In the genomic region with DNA sequence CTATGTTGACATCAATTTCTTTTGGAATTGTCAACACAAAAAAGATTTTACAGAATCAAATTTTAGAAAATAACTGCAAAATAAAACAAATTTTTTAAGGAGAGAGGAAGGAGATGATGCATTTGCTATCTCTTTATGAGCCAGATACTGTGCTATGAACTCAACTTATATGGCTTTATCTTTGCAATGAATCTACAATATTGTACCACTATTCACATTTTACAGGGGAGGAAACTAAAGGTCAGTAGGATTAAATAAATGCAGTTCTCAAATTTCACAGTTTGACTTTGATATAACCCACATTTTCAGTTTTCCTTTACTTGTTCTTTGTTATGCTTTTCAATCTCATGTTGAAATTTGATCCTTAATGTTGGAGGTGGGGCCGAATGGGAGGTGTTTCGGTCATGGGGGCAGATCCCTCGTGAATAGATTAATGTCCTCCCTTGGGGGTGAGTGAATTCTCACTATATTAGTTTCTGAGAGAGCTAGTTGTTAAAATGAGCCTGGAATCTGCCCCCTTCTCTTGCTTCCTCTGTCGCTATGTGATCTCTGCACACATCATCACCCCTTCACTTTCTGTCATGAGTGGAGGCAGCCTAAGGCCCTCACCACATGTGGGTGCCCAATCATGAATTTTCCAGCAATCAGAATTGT, we compare ENCODE assay signal across 12 cellular contexts. TPM values are rescaled to one million over a fixed set of nuclear protein-coding genes. Genes with fewer than 3 reads are reported as not detected.
DNase-seq lines count a peak whose midpoint lies in the region; ATAC-seq and TF ChIP-seq lines count a peak whose summit lies in the region.
"Had no signal": no experiment of that assay in that cellular context is flagged by ENCODE, and none has a peak within 500 bp of the region (broad histone marks: within the 10 kb centered on the region; RNA-seq: fewer than 3 reads in every experiment).

No MANE protein-coding gene starts in this region.

- no peak overlapping the region for H3K56ac ChIP-seq in IMR-90 (ENCODE audit: extremely low read depth, insufficient read depth, low read length)

- H3K4me3 ChIP-seq in IMR-90 (ENCODE audit: insufficient read depth, low read depth, low read length) = no peak overlapping the region
- H3K4me3 ChIP-seq in hepatocyte = no peak overlapping the region
- H3K4me3 ChIP-seq in subcutaneous abdominal adipose tissue (ENCODE audit: low read depth in 1 of 5, low read length in 5 of 5) = no peak overlapping the region

- no peaks in the 10 kb centered on the region for H3K9me1 ChIP-seq in IMR-90 (ENCODE audit: insufficient read depth, low read length)

- H3K4me1 ChIP-seq in IMR-90 (ENCODE audit: control insufficient read depth, insufficient read depth, low read length) (peaks cover 14% of the 10 kb centered on the region), hepatocyte (ENCODE audit: insufficient read depth) (peaks cover 11% of the 10 kb centered on the region), subcutaneous abdominal adipose tissue (ENCODE audit: control insufficient read depth in 5 of 5, insufficient read depth in 5 of 5, low read length in 5 of 5) (peaks cover 0 to 65% (median 45%) of the 10 kb centered on the region in 5 donors)

- H2AK9ac ChIP-seq in IMR-90 (replicated peaks; ENCODE audit: low read depth, low read length, poor library complexity) = no peak overlapping the region

- no peaks in the 10 kb centered on the region for H3K79me1 ChIP-seq in IMR-90 (ENCODE audit: low read depth in 1 of 2, low read length in 2 of 2)

- H2BK5ac ChIP-seq in IMR-90 (ENCODE audit: low read depth, low read length, poor library complexity, severe bottlenecking) = peak overlapping the region; percentile 58

- peak overlapping the region; percentile 46; the same call in 1 of the 2 replicates for H2BK120ac ChIP-seq in IMR-90 (ENCODE audit: low read depth, low read length)

- dilution Hi-C loops in IMR-90 (cut with HindIII; ENCODE audit: low sequenced_read_pairs, unreplicated experiment) = no loop called here

- intact Hi-C loops in IMR-90 (cut with micrococcal nuclease) = no loop called here

- H2BK15ac ChIP-seq in IMR-90 (ENCODE audit: low read depth, low read length) = peak overlapping the region; percentile 80; the same call in 1 of the 3 replicates

- H3K27me3 ChIP-seq in IMR-90 (ENCODE audit: control insufficient read depth, insufficient read depth, low read length) (no peaks in the 10 kb centered on the region), hepatocyte (no peaks in the 10 kb centered on the region), subcutaneous abdominal adipose tissue (ENCODE audit: control insufficient read depth in 5 of 5, insufficient read depth in 4 of 5, low read length in 5 of 5) (no peaks in the 10 kb centered on the region)

- TF ChIP-seq CTCF in IMR-90 (conservative IDR thresholded peaks at IDR 0.05; ENCODE audit: low read depth, low read length) (no peak), hepatocyte (IDR thresholded peaks at IDR 0.05; ENCODE audit: poor library complexity) (no peak)

- no peaks in the 10 kb centered on the region for H3K9me2 ChIP-seq in hepatocyte (replicated peaks; ENCODE audit: insufficient read depth)

- H3K27me3 Mint-ChIP-seq in activated naive CD8-positive, alpha-beta T cell treated with anti-CD3 and anti-CD28 coated beads, Interleukin-2, amount 50 U/mL, for 24 hours = no peaks in the 10 kb centered on the region

- H3K36me3 ChIP-seq in IMR-90 (ENCODE audit: control insufficient read depth, insufficient read depth, low read length) (no peaks in the 10 kb centered on the region), hepatocyte (replicated peaks; ENCODE audit: insufficient read depth, low read depth) (no peaks in the 10 kb centered on the region), subcutaneous abdominal adipose tissue (ENCODE audit: control insufficient read depth in 5 of 5, insufficient read depth in 5 of 5, low read length in 5 of 5) (no peaks in the 10 kb centered on the region)

- H4K8ac ChIP-seq in IMR-90 (ENCODE audit: low read depth in 2 of 2, low read length in 2 of 2) = peak overlapping the region in 1 of 2 experiments; percentile 63

- H3K9ac ChIP-seq in IMR-90 (ENCODE audit: low read depth, low read length) = no peak overlapping the region
- H3K9ac ChIP-seq in subcutaneous abdominal adipose tissue (ENCODE audit: low read length in 5 of 5) = peak overlapping the region in 1 of 5 donors; percentile 47

- H3K4ac ChIP-seq in IMR-90 (ENCODE audit: low read depth, low read length) = no peak overlapping the region

- TF ChIP-seq POLR2A in IMR-90 (IDR thresholded peaks at IDR 0.05; ENCODE audit: low read depth, low read length) = no peak

- peaks cover 3% of the 10 kb centered on the region for H3K36me3 Mint-ChIP-seq in activated naive CD8-positive, alpha-beta T cell treated with anti-CD3 and anti-CD28 coated beads, Interleukin-2, amount 50 U/mL, for 24 hours (ENCODE audit: low read depth)

- no peak overlapping the region for H3K4me3 Mint-ChIP-seq in activated naive CD8-positive, alpha-beta T cell treated with anti-CD3 and anti-CD28 coated beads, Interleukin-2, amount 50 U/mL, for 24 hours
- H3K4me3 Mint-ChIP-seq: endodermal cell had no signal

- CTCF ChIA-PET in IMR-90 (lab: Yijun Ruan, JAX) = no interaction called here

- H3K9me3 Mint-ChIP-seq in activated naive CD8-positive, alpha-beta T cell treated with anti-CD3 and anti-CD28 coated beads, Interleukin-2, amount 50 U/mL, for 24 hours = peaks cover 8% of the 10 kb centered on the region
- H3K9me3 Mint-ChIP-seq: endodermal cell had no signal

- no peaks in the 10 kb centered on the region for H3K79me2 ChIP-seq in hepatocyte

- 0 out of 2 replicates have a peak overlapping the region, but pooled peaks have one; percentile 40 for H2AK5ac ChIP-seq in IMR-90 (ENCODE audit: low read depth, low read length)

- H3K27ac ChIP-seq in IMR-90 (ENCODE audit: insufficient read depth, low read length) (peak overlapping the region; percentile 65; the same call in 1 of the 2 replicates), hepatocyte (peak overlapping the region; percentile 61), subcutaneous abdominal adipose tissue (ENCODE audit: low read depth, low read length) (peak overlapping the region; percentile 88)

- H4K5ac ChIP-seq in IMR-90 (ENCODE audit: low read depth, low read length) = peak overlapping the region; percentile 81

- ATAC-seq in IMR-90 (ENCODE audit: low read depth) (no peak), GM19035 (IDR thresholded peaks at IDR 0.05; ENCODE audit: unreplicated experiment) (no peak)
- no peak for ATAC-seq in activated naive CD8-positive, alpha-beta T cell treated with anti-CD3 and anti-CD28 coated beads, Interleukin-2, amount 50 U/mL, for 24 hours

- DNase-seq in IMR-90 = peak; percentile 7
- no peak for DNase-seq in activated naive CD8-positive, alpha-beta T cell treated with anti-CD3 and anti-CD28 coated beads, Interleukin-2, amount 50 U/mL, for 24 hours
- no peak for DNase-seq in hepatocyte (ENCODE audit: low spot score)
- no peak for DNase-seq in activated naive CD4-positive, alpha-beta T cell (lab: John Stamatoyannopoulos, UW)
- DNase-seq in kidney tubule cell (ENCODE audit: low spot score) = no peak
- DNase-seq: amniotic stem cell, COR-L47, endodermal cell, NCI-H69, SHP77 had no signal

- no peak overlapping the region for H3K23ac ChIP-seq in IMR-90 (ENCODE audit: low read depth, low read length)

- H3K9me3 ChIP-seq in IMR-90 (ENCODE audit: control insufficient read depth, insufficient read depth, low read length) (no peaks in the 10 kb centered on the region), hepatocyte (ENCODE audit: low read depth) (no peaks in the 10 kb centered on the region), subcutaneous abdominal adipose tissue (ENCODE audit: control insufficient read depth in 5 of 5, low read length in 5 of 5) (no peaks in the 10 kb centered on the region)

- TF ChIP-seq RAD21 in IMR-90 (IDR thresholded peaks at IDR 0.05; ENCODE audit: low read length) = no peak

- BruUV-seq in IMR-90 (replicated peaks; lab: Mats Ljungman, UMichigan) = no TSS peak

- H3K18ac ChIP-seq in IMR-90 (ENCODE audit: low read depth, low read length) = peak overlapping the region; percentile 84

- no peaks in the 10 kb centered on the region for H4K20me1 ChIP-seq in IMR-90 (ENCODE audit: insufficient read depth, low read length)
- H4K20me1 ChIP-seq in hepatocyte (ENCODE audit: insufficient read depth, poor library complexity, severe bottlenecking) = no peaks in the 10 kb centered on the region

- peak overlapping the region; percentile 22; the same call in 1 of the 2 replicates for H2BK20ac ChIP-seq in IMR-90 (ENCODE audit: low read depth, low read length)

- H2AFZ ChIP-seq in IMR-90 (replicated peaks; ENCODE audit: low read length, poor library complexity) = peak overlapping the region; percentile 24
- H2AFZ ChIP-seq in hepatocyte = no peak overlapping the region

- H3K4me1 Mint-ChIP-seq in activated naive CD8-positive, alpha-beta T cell treated with anti-CD3 and anti-CD28 coated beads, Interleukin-2, amount 50 U/mL, for 24 hours = peaks cover 41% of the 10 kb centered on the region

- WGBS in IMR-90 (ENCODE audit: extremely low coverage in 2 of 2, insufficient read length in 1 of 2), 2 experiments = no CpG with 5 or more reads among the region's 4 CpGs
- 76% methylated on average over 4 of the region's 4 CpGs for WGBS in hepatocyte (ENCODE audit: low lambda C conversion rate, missing lambda C conversion rate)

- H3K27ac Mint-ChIP-seq in activated naive CD8-positive, alpha-beta T cell treated with anti-CD3 and anti-CD28 coated beads, Interleukin-2, amount 50 U/mL, for 24 hours = peak overlapping the region; percentile 23
- H3K27ac Mint-ChIP-seq: endodermal cell had no signal

- POLR2A ChIA-PET in IMR-90 (lab: Charles Lee; ENCODE audit: unreplicated experiment) = no interaction called here

- no peak overlapping the region; the same call in 1 of the 2 replicates for H4K91ac ChIP-seq in IMR-90 (ENCODE audit: insufficient read depth, low read depth, low read length)

- in situ Hi-C loops in IMR-90 (cut with MboI; ENCODE audit: low sequenced_read_pairs) = no loop called here

- H3K14ac ChIP-seq in IMR-90 (replicated peaks; ENCODE audit: low read depth, low read length) = no peak overlapping the region

- H3K4me2 ChIP-seq in IMR-90 (ENCODE audit: low read depth, low read length) = no peak overlapping the region; the same call in 1 of the 2 replicates
- H3K4me2 ChIP-seq in hepatocyte = no peak overlapping the region

TF ChIP-seq in IMR-90, 13 proteins besides CTCF, POLR2A, EP300 and RAD21 (continues in another document):
- TF ChIP-seq BHLHE40 (IDR thresholded peaks at IDR 0.05; ENCODE audit: low read depth, low read length) = no peak
- TF ChIP-seq MXI1 (IDR thresholded peaks at IDR 0.05; ENCODE audit: borderline replicate concordance, low read depth, low read length) = no peak
- no peak for TF ChIP-seq RFX5 (IDR thresholded peaks at IDR 0.05; ENCODE audit: low read depth, low read length)

RNA-seq across cellular contexts. Expression of gene CD200, which starts 44.6 kb away (rescaled TPM):
- total RNA-seq in IMR-90 (2012; rRNA removed) = 0.83 and 1.1 TPM in 2 replicates
- 1.6 and 1.7 TPM in 2 replicates for polyA plus RNA-seq in IMR-90 (2012; rRNA removed)
- 0.57 and 0.62 TPM in 2 replicates for polyA plus RNA-seq in IMR-90 (2012; cell fraction: cytosol; rRNA removed)
- polyA plus RNA-seq in IMR-90 (2012; cell fraction: nucleus; rRNA removed; ENCODE audit: low replicate concordance) = 0.34 and 3.0 TPM in 2 replicates
- total RNA-seq in hepatocyte = 6.7 and 12.6 TPM in 2 replicates
- polyA plus RNA-seq in hepatocyte = 14.2 and 16.8 TPM in 2 replicates
